Comparison of ENCODE assay signal across 8 cellular contexts in the genomic region with DNA sequence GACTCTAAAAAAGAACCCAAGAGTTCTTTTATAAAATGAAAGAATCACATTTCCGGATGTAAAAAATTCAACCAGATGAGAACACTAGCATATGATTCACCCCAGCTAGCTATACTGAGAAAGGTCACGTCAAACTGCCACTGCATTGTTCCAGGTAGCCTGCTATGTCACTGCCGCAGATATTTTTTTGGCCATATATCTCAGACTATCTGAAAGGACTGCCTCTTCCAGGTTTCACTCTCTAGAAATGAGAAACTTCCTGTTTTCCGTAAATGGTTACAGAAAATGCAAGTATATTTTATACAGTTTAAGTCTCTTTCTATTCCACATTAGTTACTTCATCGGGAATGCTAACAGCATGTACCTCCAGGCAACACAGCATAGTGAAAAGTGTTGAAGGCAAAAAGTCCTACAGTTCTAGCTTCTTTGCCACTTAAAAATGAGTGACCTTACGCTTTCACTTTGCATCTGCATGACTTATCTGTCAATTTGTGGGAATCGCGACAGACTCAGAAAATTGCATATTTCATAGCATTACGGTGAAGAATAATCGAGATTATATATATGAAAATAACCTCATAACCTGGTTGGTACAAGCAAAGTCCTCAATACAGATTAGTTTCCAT.
DNase-seq lines count a peak whose midpoint lies in the region; ATAC-seq lines count a peak whose summit lies in the region.

No MANE protein-coding gene starts in this region.

- no peaks in the 10 kb centered on the region for H3K27me3 Mint-ChIP-seq in activated T-helper 1 cell treated with anti-CD3 and anti-CD28 coated beads, Interleukin-12 subunit alpha, Interleukin-12 subunit beta, Interleukin-2, Interleukin-4 antibody, amounts not matched to agents 30 ng/mL and 10 ng/mL and 1 ng/mL, durations not matched to agents 14 hours and 24 hours and 36 hours (ENCODE audit: insufficient read depth)

- H3K4me1 Mint-ChIP-seq in activated T-helper 1 cell treated with anti-CD3 and anti-CD28 coated beads, Interleukin-12 subunit alpha, Interleukin-12 subunit beta, Interleukin-2, Interleukin-4 antibody, amounts not matched to agents 30 ng/mL and 10 ng/mL and 1 ng/mL, durations not matched to agents 14 hours and 24 hours and 36 hours (ENCODE audit: low read depth) = peaks cover 49% of the 10 kb centered on the region

- intact Hi-C loops in activated T-helper 1 cell treated with anti-CD3 and anti-CD28 coated beads, Interleukin-12 subunit alpha, Interleukin-12 subunit beta, Interleukin-2, Interleukin-4 antibody, amounts not matched to agents 30 ng/mL and 10 ng/mL and 1 ng/mL, durations not matched to agents 14 hours and 24 hours and 36 hours (cut with micrococcal nuclease) = loop anchor here (1.0 to 5.0 kb wide), 6 partner anchors 23 to 1015 kb away; no protein-coding TSS in a partner anchor

- peak overlapping the region; percentile 88 for H3K27ac Mint-ChIP-seq in activated T-helper 1 cell treated with anti-CD3 and anti-CD28 coated beads, Interleukin-12 subunit alpha, Interleukin-12 subunit beta, Interleukin-2, Interleukin-4 antibody, amounts not matched to agents 30 ng/mL and 10 ng/mL and 1 ng/mL, durations not matched to agents 14 hours and 24 hours and 36 hours

- H3K4me3 Mint-ChIP-seq in activated T-helper 1 cell treated with anti-CD3 and anti-CD28 coated beads, Interleukin-12 subunit alpha, Interleukin-12 subunit beta, Interleukin-2, Interleukin-4 antibody, amounts not matched to agents 30 ng/mL and 10 ng/mL and 1 ng/mL, durations not matched to agents 14 hours and 24 hours and 36 hours = peak overlapping the region; percentile 70

- peak; percentile 22 to 27 for DNase-seq in activated CD4-positive, alpha-beta T cell treated with anti-CD3 and anti-CD28 coated beads for 24 hours (ENCODE audit: low read depth in 2 of 2)
- DNase-seq in activated CD4-positive, alpha-beta T cell treated with anti-CD3 and anti-CD28 coated beads for 1 hour = no peak
- peak; percentile 39 for DNase-seq in activated T-helper 1 cell treated with anti-CD3 and anti-CD28 coated beads, Interleukin-12 subunit alpha, Interleukin-12 subunit beta, Interleukin-2, Interleukin-4 antibody, amounts not matched to agents 30 ng/mL and 10 ng/mL and 1 ng/mL, durations not matched to agents 14 hours and 24 hours and 36 hours (ENCODE audit: low spot score)
- DNase-seq in stimulated activated CD4-positive, alpha-beta T cell treated with anti-CD3 and anti-CD28 coated beads, Interleukin-4, amount 100 ng/mL, for 1 hour = peak; percentile 17
- DNase-seq in LoVo (ENCODE audit: low spot score) (no peak), DMS 273 treated with DMSO at 0.1 percent for 48 hours (lab: John Stamatoyannopoulos, UW) (no peak)

- H3K36me3 Mint-ChIP-seq in activated T-helper 1 cell treated with anti-CD3 and anti-CD28 coated beads, Interleukin-12 subunit alpha, Interleukin-12 subunit beta, Interleukin-2, Interleukin-4 antibody, amounts not matched to agents 30 ng/mL and 10 ng/mL and 1 ng/mL, durations not matched to agents 14 hours and 24 hours and 36 hours (ENCODE audit: low read depth) = peaks cover 8% of the 10 kb centered on the region

- H3K9me3 Mint-ChIP-seq in activated T-helper 1 cell treated with anti-CD3 and anti-CD28 coated beads, Interleukin-12 subunit alpha, Interleukin-12 subunit beta, Interleukin-2, Interleukin-4 antibody, amounts not matched to agents 30 ng/mL and 10 ng/mL and 1 ng/mL, durations not matched to agents 14 hours and 24 hours and 36 hours = no peaks in the 10 kb centered on the region

- ATAC-seq in HG03442 (IDR thresholded peaks at IDR 0.05; ENCODE audit: unreplicated experiment) (peak; percentile 86), GM19455 (IDR thresholded peaks at IDR 0.05; ENCODE audit: unreplicated experiment) (no peak)

Comparison
In these comparisons a context has a peak if more than half of its experiments do, and no peak if none do; other contexts are left out.
1. DNase-seq: peak in activated CD4-positive, alpha-beta T cell treated with anti-CD3 and anti-CD28 coated beads for 24 hours (2 of 2), activated T-helper 1 cell treated with anti-CD3 and anti-CD28 coated beads, Interleukin-12 subunit alpha, Interleukin-12 subunit beta, Interleukin-2, Interleukin-4 antibody, amounts not matched to agents 30 ng/mL and 10 ng/mL and 1 ng/mL, durations not matched to agents 14 hours and 24 hours and 36 hours (single experiment) and stimulated activated CD4-positive, alpha-beta T cell treated with anti-CD3 and anti-CD28 coated beads, Interleukin-4, amount 100 ng/mL, for 1 hour (single experiment); none in activated CD4-positive, alpha-beta T cell treated with anti-CD3 and anti-CD28 coated beads for 1 hour (single experiment), LoVo (single experiment) and DMS 273 treated with DMSO at 0.1 percent for 48 hours (single experiment).